In the genomic region with DNA sequence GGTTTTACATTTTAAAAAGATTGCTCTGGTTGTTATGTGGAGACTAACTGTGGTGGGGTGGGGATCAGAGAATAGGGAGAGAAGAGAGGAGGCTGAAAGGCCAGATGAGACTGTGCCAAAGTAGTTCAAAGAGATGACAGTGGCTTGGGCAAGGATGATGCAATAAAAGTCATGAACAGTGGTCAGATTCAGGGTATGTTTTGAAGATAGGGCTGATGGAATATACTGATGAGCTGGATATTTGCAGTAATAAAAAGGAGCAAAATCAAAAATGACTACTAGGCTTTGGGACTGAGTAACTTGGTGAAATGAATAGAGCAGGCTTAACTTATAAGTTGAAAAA, we compare ENCODE assay signal across 17 cellular contexts. TPM values are rescaled to one million over a fixed set of nuclear protein-coding genes. Genes with fewer than 3 reads are reported as not detected.
DNase-seq lines count a peak whose midpoint lies in the region; ATAC-seq and TF ChIP-seq lines count a peak whose summit lies in the region.
"Had no signal": no experiment of that assay in that cellular context is flagged by ENCODE, and none has a peak within 500 bp of the region (broad histone marks: within the 10 kb centered on the region; RNA-seq: fewer than 3 reads in every experiment).

No MANE protein-coding gene starts in this region.

- BruUV-seq in PC-9 (replicated peaks; lab: Mats Ljungman, UMichigan): no TSS peak

- intact Hi-C loops in PC-9 (cut with micrococcal nuclease; ENCODE audit: unreplicated experiment): loop anchor here (10.0 kb wide), 1 partner anchor 787 kb away; no protein-coding TSS in a partner anchor
- intact Hi-C loops in dorsolateral prefrontal cortex (cut with DNase I): loop anchor here (5.0 kb wide), 2 partner anchors 35 to 320 kb away; a partner anchor contains a TSS

- H3K36me3 ChIP-seq in PC-9 (ENCODE audit: low read depth) (peaks cover 12% of the 10 kb centered on the region; the same call in 1 of the 2 replicates), neutrophil (peaks cover 98% of the 10 kb centered on the region)

- H3K4me3 ChIP-seq in PC-9: no peak overlapping the region
- H3K4me3 ChIP-seq in dorsolateral prefrontal cortex: no peak overlapping the region
- no peak overlapping the region for H3K4me3 ChIP-seq in neutrophil (ENCODE audit: low read depth in 1 of 2, low read length in 1 of 2)
- H3K4me3 ChIP-seq: ascending aorta, gastroesophageal sphincter had no signal

- TF ChIP-seq CTCF in PC-9 (conservative IDR thresholded peaks at IDR 0.05) (no peak), dorsolateral prefrontal cortex (IDR thresholded peaks at IDR 0.05 in 54 of 56, conservative IDR thresholded peaks at IDR 0.05 in 2 of 56; ENCODE audit: low read depth in 1 of 56, partially characterized antibody in 56 of 56) (no peak), neutrophil (IDR thresholded peaks at IDR 0.05) (no peak)

- H4K20me1 ChIP-seq in PC-9 (ENCODE audit: insufficient read depth): no peaks in the 10 kb centered on the region; the same call in none of the 2 replicates

- H3K4me1 ChIP-seq in PC-9 (replicated peaks; ENCODE audit: insufficient read depth): peaks cover 20% of the 10 kb centered on the region
- H3K4me1 ChIP-seq in neutrophil (ENCODE audit: control insufficient read depth in 1 of 2, insufficient read depth in 1 of 2, low read depth in 1 of 2, low read length in 1 of 2): no peaks in the 10 kb centered on the region
- H3K4me1 ChIP-seq: ascending aorta had no signal

- ATAC-seq in HG02852 (IDR thresholded peaks at IDR 0.05; ENCODE audit: unreplicated experiment): no peak
- ATAC-seq: gastroesophageal sphincter, PC-3 had no signal

- no peaks in the 10 kb centered on the region for H3K79me2 ChIP-seq in PC-9 (ENCODE audit: low read depth)

- H3K27ac ChIP-seq in PC-9: 0 out of 2 replicates have a peak overlapping the region, but pooled peaks have one; percentile 5
- peak overlapping the region in 56 of 59 donors; percentile 0 to 97 (median 72) for H3K27ac ChIP-seq in dorsolateral prefrontal cortex
- H3K27ac ChIP-seq in neutrophil: peak overlapping the region; percentile 8
- H3K27ac ChIP-seq: ascending aorta, C4-2B, gastroesophageal sphincter had no signal

- POLR2A ChIA-PET in PC-9 (lab: Charles Lee; ENCODE audit: unreplicated experiment): interaction anchor here (0.5 kb wide), 1 partner anchor 39 kb away, joined by 5 read pairs; no protein-coding TSS in a partner anchor

- CTCF ChIA-PET in PC-9 (lab: Charles Lee): no interaction called here

- no peaks in the 10 kb centered on the region for H3K9me3 ChIP-seq in PC-9 (ENCODE audit: insufficient read depth, low read depth)
- no peaks in the 10 kb centered on the region for H3K9me3 ChIP-seq in neutrophil
- H3K9me3 ChIP-seq: ascending aorta, gastroesophageal sphincter had no signal

- H3K9me2 ChIP-seq in PC-9 (ENCODE audit: insufficient read depth): no peaks in the 10 kb centered on the region

- H3K4me2 ChIP-seq in PC-9: no peak overlapping the region

- peak; percentile 53 for DNase-seq in GM03348 (ENCODE audit: low spot score)
- no peak for DNase-seq in PC-9
- no peak for DNase-seq in dorsolateral prefrontal cortex
- DNase-seq in putamen (ENCODE audit: low spot score): no peak
- DNase-seq in mucosa of gallbladder (ENCODE audit: low spot score): no peak
- DNase-seq: activated T-cell treated with anti-CD3 and anti-CD28 coated beads, Interleukin-2, amount 50 U/mL, for 1 hour; effector CD4-positive, alpha-beta T cell; HCEC 1CT; kidney; NCI-H1092; PC-3; T-helper 1 cell had no signal

- peaks cover 34% of the 10 kb centered on the region for H3F3A ChIP-seq in PC-9 (ENCODE audit: insufficient read depth, low read depth)

- H3K27me3 ChIP-seq in PC-9 (ENCODE audit: insufficient read depth, low read depth) (no peaks in the 10 kb centered on the region), dorsolateral prefrontal cortex (no peaks in the 10 kb centered on the region), neutrophil (no peaks in the 10 kb centered on the region)
- H3K27me3 ChIP-seq: ascending aorta, gastroesophageal sphincter had no signal

- H2AFZ ChIP-seq in PC-9: no peak overlapping the region

RNA-seq across cellular contexts. Expression of a gene that starts 37.6 kb away (rescaled TPM):
- total RNA-seq in PC-9 (2021) (113 and 138 TPM in 2 replicates), dorsolateral prefrontal cortex (100 to 1,000 TPM in 7 of 120 experiments, 10 to 100 TPM in 113; 45.9 to 132 (median 71.9) TPM), mucosa of gallbladder (43.3 TPM)

Comparison
In these comparisons a context has a peak if more than half of its experiments do, and no peak if none do; other contexts are left out.
1. H3K27ac ChIP-seq: peak in every context shown above with its lines; median percentile 72 in dorsolateral prefrontal cortex; 8 in neutrophil; 5 in PC-9.